8 cellular contexts compared by ENCODE assay signal in the genomic region with DNA sequence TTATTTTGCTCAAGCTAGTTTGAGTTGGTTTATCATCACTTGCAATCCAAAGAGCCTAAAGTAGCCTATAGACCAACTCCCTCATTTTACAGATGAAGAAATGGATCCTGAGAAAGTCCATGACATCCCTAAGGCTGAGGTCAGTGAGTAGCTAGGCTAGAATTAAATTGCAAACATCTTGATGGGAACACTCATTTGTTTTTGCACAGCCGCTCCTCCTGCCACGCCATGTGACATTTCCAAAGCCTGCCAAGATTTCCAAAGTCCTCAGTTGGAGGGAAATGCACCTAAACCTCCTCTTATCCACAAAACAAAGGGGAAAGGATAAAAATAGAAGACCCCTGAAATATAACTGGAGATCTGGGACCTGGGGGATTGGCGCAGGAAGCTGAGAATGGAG. TPM values are rescaled to one million over a fixed set of nuclear protein-coding genes. Genes with fewer than 3 reads are reported as not detected.
A peak's percentile ranks its signal among the peaks of the same experiment; 100 is the strongest.
DNase-seq lines count a peak whose midpoint lies in the region; ATAC-seq lines count a peak whose summit lies in the region.
"Had no signal": no experiment of that assay in that cellular context is flagged by ENCODE, and none has a peak within 500 bp of the region (broad histone marks: within the 10 kb centered on the region; RNA-seq: fewer than 3 reads in every experiment).

No MANE protein-coding gene starts in this region.

- no peaks in the 10 kb centered on the region for H4K20me1 ChIP-seq in GM23248 (ENCODE audit: insufficient read depth)

- H3K4me3 ChIP-seq in GM23248 (peak overlapping the region; percentile 70), adipocyte (ENCODE audit: low read length) (peak overlapping the region; percentile 80)

- H3K4me1 ChIP-seq in GM23248 (ENCODE audit: insufficient read depth) (peaks cover 30% of the 10 kb centered on the region), adipocyte (ENCODE audit: control insufficient read depth, insufficient read depth, low read length) (peaks cover 52% of the 10 kb centered on the region)

- peak; percentile 88 for DNase-seq in GM23248
- peak; percentile 62 for DNase-seq in adipocyte (ENCODE audit: low read depth)
- no peak for DNase-seq in left ventricle myocardium superior
- peak; percentile 75 for DNase-seq in stromal cell of bone marrow (ENCODE audit: low read depth)
- DNase-seq in NCI-H1105 treated with DMSO at 0.1 percent for 48 hours (lab: John Stamatoyannopoulos, UW), result no peak
- DNase-seq: activated CD4-positive, alpha-beta T cell treated with anti-CD3 and anti-CD28 coated beads, Interleukin-2, amount 50 U/mL, for 4 hours had no signal

- peaks cover 24% of the 10 kb centered on the region for H3F3A ChIP-seq in GM23248 (ENCODE audit: insufficient read depth)

- no peaks in the 10 kb centered on the region for H3K9me2 ChIP-seq in GM23248 (ENCODE audit: insufficient read depth)

- 15 to 19% methylated on average over 3 of the region's 3 CpGs for WGBS in GM23248 (ENCODE audit: low coverage in 1 of 2, low lambda C conversion rate in 2 of 2, missing lambda C conversion rate in 2 of 2), 2 experiments

- intact Hi-C loops in left ventricle myocardium superior (cut with micrococcal nuclease), result no loop called here

- ATAC-seq in left ventricle myocardium superior (peak; percentile 53), HG02759 (IDR thresholded peaks at IDR 0.05; ENCODE audit: unreplicated experiment) (no peak), HG02571 (IDR thresholded peaks at IDR 0.05; ENCODE audit: unreplicated experiment) (no peak)

- H3K27me3 ChIP-seq in GM23248 (replicated peaks; ENCODE audit: insufficient read depth) (no peaks in the 10 kb centered on the region), adipocyte (replicated peaks; ENCODE audit: control insufficient read depth, insufficient read depth, low read length) (no peaks in the 10 kb centered on the region)

- H3K27ac ChIP-seq in GM23248, result peak overlapping the region; percentile 97

- peak overlapping the region; percentile 92 for H3K4me2 ChIP-seq in GM23248 (ENCODE audit: unreplicated experiment)

- H3K36me3 ChIP-seq in GM23248 (ENCODE audit: low read depth), result no peaks in the 10 kb centered on the region
- peaks cover 5% of the 10 kb centered on the region for H3K36me3 ChIP-seq in adipocyte (ENCODE audit: control insufficient read depth, insufficient read depth, low read length, severe bottlenecking)

- in situ Hi-C loops in GM23248 (cut with MboI), result no loop called here

- peaks cover 31% of the 10 kb centered on the region for H3K79me2 ChIP-seq in GM23248 (ENCODE audit: insufficient read depth)

- H3K9me3 ChIP-seq in GM23248 (ENCODE audit: low read depth), result no peaks in the 10 kb centered on the region
- H3K9me3 ChIP-seq in adipocyte (ENCODE audit: control insufficient read depth, low read length), result no peaks in the 10 kb centered on the region

- H3K9ac ChIP-seq in GM23248 (peak overlapping the region; percentile 88), adipocyte (ENCODE audit: low read length) (peak overlapping the region; percentile 86)

- H2AFZ ChIP-seq in GM23248, result no peak overlapping the region

RNA-seq across cellular contexts. Expression of a gene that starts 15.0 kb away (rescaled TPM):
- total RNA-seq in GM23248 (2014; rRNA removed; shearing (Covaris generic)), result 0.32 TPM in 1 of 2 replicates, not detected in the other
- 0.61 TPM in 1 of 2 replicates, not detected in the other for polyA plus RNA-seq in GM23248 (2016; fragmentation: Nextera tagmentation; extraction: Ambion mirVana)
- total RNA-seq in left ventricle myocardium superior, result not detected

RNA-seq across cellular contexts. Expression of a gene that starts 56.7 kb away (rescaled TPM):
- 43.6 and 70.1 TPM in 2 replicates for total RNA-seq in GM23248 (2014; rRNA removed; shearing (Covaris generic))
- 25.3 and 27.3 TPM in 2 replicates for polyA plus RNA-seq in GM23248 (2016; fragmentation: Nextera tagmentation; extraction: Ambion mirVana)
- total RNA-seq in left ventricle myocardium superior, result 18.0 TPM

Comparison
In these comparisons a context has a peak if more than half of its experiments do, and no peak if none do; other contexts are left out.
1. DNase-seq: peak in GM23248 (single experiment), adipocyte (single experiment) and stromal cell of bone marrow (single experiment); none in left ventricle myocardium superior (single experiment) and NCI-H1105 treated with DMSO at 0.1 percent for 48 hours (single experiment).